In genomic region chr4:1701662-1702061, GRCh38 we compare ENCODE assay signal across 2 cellular contexts. TPM values are rescaled to one million over a fixed set of nuclear protein-coding genes. Genes with fewer than 3 reads are reported as not detected.
"Had no signal": no experiment of that assay in that cellular context is flagged by ENCODE, and none has a peak within 500 bp of the region (broad histone marks: within the 10 kb centered on the region; RNA-seq: fewer than 3 reads in every experiment).

No MANE protein-coding gene starts in this region.

RNA-seq across cellular contexts. Expression of gene FAM53A, which starts 17.5 kb away (rescaled TPM):
- total RNA-seq: smooth muscle cell had no signal
- polyA plus RNA-seq: neural cell had no signal
